ENCODE assay signal across 17 cellular contexts in the genomic region with DNA sequence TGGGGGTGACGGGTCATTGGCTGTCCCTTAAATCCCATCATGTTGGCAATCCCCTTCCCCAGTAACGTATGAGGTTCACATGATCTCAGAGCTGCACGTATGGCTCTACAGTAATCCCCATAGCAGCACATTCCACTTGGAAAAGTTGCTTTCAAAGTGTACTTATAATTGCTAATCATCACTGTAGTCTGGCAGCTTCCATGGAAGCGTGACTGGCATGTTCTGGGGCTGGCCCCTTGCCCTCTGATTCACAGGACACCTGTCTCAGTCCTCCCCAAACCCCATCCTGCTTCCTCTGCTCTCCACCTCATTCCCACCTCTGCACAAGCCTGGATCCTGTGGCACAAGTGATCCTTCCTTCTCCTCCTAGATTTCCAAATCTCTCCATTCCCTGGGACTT.
A peak's percentile ranks its signal among the peaks of the same experiment; 100 is the strongest.
DNase-seq lines count a peak whose midpoint lies in the region; ATAC-seq and TF ChIP-seq lines count a peak whose summit lies in the region.
"Had no signal": no experiment of that assay in that cellular context is flagged by ENCODE, and none has a peak within 500 bp of the region (broad histone marks: within the 10 kb centered on the region; RNA-seq: fewer than 3 reads in every experiment).

No MANE protein-coding gene starts in this region.

- H3K9me2 ChIP-seq in GM23338 (ENCODE audit: insufficient read depth) = no peaks in the 10 kb centered on the region

- H3K4me3 Mint-ChIP-seq in GM23338 = no peak overlapping the region
- H3K4me3 Mint-ChIP-seq in nephron = no peak overlapping the region
- H3K4me3 Mint-ChIP-seq: B cell had no signal

- H3K4me3 ChIP-seq in GM23338 (no peak overlapping the region), epithelial cell of proximal tubule (ENCODE audit: low read depth, low read length) (peak overlapping the region; percentile 58), upper lobe of left lung (no peak overlapping the region)

- no peaks in the 10 kb centered on the region for H3K36me3 ChIP-seq in GM23338 (ENCODE audit: insufficient read depth)
- H3K36me3 ChIP-seq in upper lobe of left lung = no peaks in the 10 kb centered on the region

- no peaks in the 10 kb centered on the region for H3F3A ChIP-seq in GM23338 (replicated peaks; ENCODE audit: low read depth)

- 87 to 91% methylated on average over 4 of the region's 4 CpGs for WGBS in upper lobe of left lung, 2 donors

- no peak for DNase-seq in GM23338 (ENCODE audit: low spot score)
- no peak for DNase-seq in epithelial cell of proximal tubule (ENCODE audit: low read depth)
- DNase-seq in upper lobe of left lung = no peak
- no peak for DNase-seq in medulla oblongata (ENCODE audit: extremely low spot score)
- DNase-seq in DMS79 (lab: John Stamatoyannopoulos, UW) = no peak
- DNase-seq: ACHN; CD8-positive, alpha-beta memory T cell; H7; Karpas-422; MM.1S; NCI-H1105; NCI-H1694 treated with DMSO at 0.1 percent for 48 hours; NCI-H82 had no signal

- H3K27me3 Mint-ChIP-seq in GM23338 (ENCODE audit: insufficient read depth, low read depth, poor library complexity) = peaks cover 9% of the 10 kb centered on the region
- H3K27me3 Mint-ChIP-seq in nephron (ENCODE audit: low read depth) = no peaks in the 10 kb centered on the region

- no peak overlapping the region for H3K4me2 ChIP-seq in GM23338

- no peak for ATAC-seq in GM23338
- no peak for ATAC-seq in upper lobe of left lung (ENCODE audit: low FRiP score in 2 of 2)
- ATAC-seq in GM19463 (IDR thresholded peaks at IDR 0.05; ENCODE audit: unreplicated experiment) = no peak
- ATAC-seq: Right ventricle myocardium inferior had no signal

- peak overlapping the region; percentile 81; the same call in 1 of the 2 replicates for H2AFZ ChIP-seq in GM23338

- peaks cover 14% of the 10 kb centered on the region; the same call in 1 of the 2 replicates for H3K4me1 ChIP-seq in GM23338 (ENCODE audit: insufficient read depth)
- H3K4me1 ChIP-seq in upper lobe of left lung = peaks cover 23 to 31% (median 26%) of the 10 kb centered on the region in 4 donors

- H3K27ac ChIP-seq in GM23338 (ENCODE audit: low read depth) = no peak overlapping the region
- peak overlapping the region; percentile 68 to 83 (median 76) for H3K27ac ChIP-seq in upper lobe of left lung

- H3K27me3 ChIP-seq in GM23338 (ENCODE audit: insufficient read depth) = no peaks in the 10 kb centered on the region
- no peaks in the 10 kb centered on the region for H3K27me3 ChIP-seq in upper lobe of left lung

- no peaks in the 10 kb centered on the region for H3K9me3 Mint-ChIP-seq in GM23338
- H3K9me3 Mint-ChIP-seq in nephron = no peaks in the 10 kb centered on the region

- H3K9me3 ChIP-seq in upper lobe of left lung = no peaks in the 10 kb centered on the region

- H3K27ac Mint-ChIP-seq in GM23338 = no peak overlapping the region
- peak overlapping the region in 2 of 3 experiments; percentile 43 to 76 for H3K27ac Mint-ChIP-seq in nephron
- H3K27ac Mint-ChIP-seq: B cell had no signal

- TF ChIP-seq EP300 in upper lobe of left lung (IDR thresholded peaks at IDR 0.05) = no peak

- H3K4me1 Mint-ChIP-seq in GM23338 (peaks cover 38% of the 10 kb centered on the region), nephron (peaks cover 41% of the 10 kb centered on the region)

- H4K20me1 ChIP-seq in GM23338 (replicated peaks; ENCODE audit: insufficient read depth) = no peaks in the 10 kb centered on the region

- no peak for TF ChIP-seq POLR2A in upper lobe of left lung (IDR thresholded peaks at IDR 0.05)

- H3K36me3 Mint-ChIP-seq in GM23338 (ENCODE audit: low read depth) (no peaks in the 10 kb centered on the region), nephron (ENCODE audit: low read depth) (no peaks in the 10 kb centered on the region)
- H3K36me3 Mint-ChIP-seq: CD8-positive, alpha-beta memory T cell had no signal

- TF ChIP-seq CTCF in GM23338 (conservative IDR thresholded peaks at IDR 0.05; ENCODE audit: low read depth in 2 of 2) (no peak), epithelial cell of proximal tubule (conservative IDR thresholded peaks at IDR 0.05; ENCODE audit: low read depth, low read length) (no peak), nephron (IDR thresholded peaks at IDR 0.05; ENCODE audit: unreplicated experiment in 3 of 3) (no peak), upper lobe of left lung (IDR thresholded peaks at IDR 0.05) (no peak)

- H3K79me2 ChIP-seq in GM23338 (replicated peaks; ENCODE audit: insufficient read depth) = no peaks in the 10 kb centered on the region

TF ChIP-seq in GM23338, 12 proteins besides CTCF, POLR2A, EP300 and RAD21:
- TF ChIP-seq, protein P1, sequence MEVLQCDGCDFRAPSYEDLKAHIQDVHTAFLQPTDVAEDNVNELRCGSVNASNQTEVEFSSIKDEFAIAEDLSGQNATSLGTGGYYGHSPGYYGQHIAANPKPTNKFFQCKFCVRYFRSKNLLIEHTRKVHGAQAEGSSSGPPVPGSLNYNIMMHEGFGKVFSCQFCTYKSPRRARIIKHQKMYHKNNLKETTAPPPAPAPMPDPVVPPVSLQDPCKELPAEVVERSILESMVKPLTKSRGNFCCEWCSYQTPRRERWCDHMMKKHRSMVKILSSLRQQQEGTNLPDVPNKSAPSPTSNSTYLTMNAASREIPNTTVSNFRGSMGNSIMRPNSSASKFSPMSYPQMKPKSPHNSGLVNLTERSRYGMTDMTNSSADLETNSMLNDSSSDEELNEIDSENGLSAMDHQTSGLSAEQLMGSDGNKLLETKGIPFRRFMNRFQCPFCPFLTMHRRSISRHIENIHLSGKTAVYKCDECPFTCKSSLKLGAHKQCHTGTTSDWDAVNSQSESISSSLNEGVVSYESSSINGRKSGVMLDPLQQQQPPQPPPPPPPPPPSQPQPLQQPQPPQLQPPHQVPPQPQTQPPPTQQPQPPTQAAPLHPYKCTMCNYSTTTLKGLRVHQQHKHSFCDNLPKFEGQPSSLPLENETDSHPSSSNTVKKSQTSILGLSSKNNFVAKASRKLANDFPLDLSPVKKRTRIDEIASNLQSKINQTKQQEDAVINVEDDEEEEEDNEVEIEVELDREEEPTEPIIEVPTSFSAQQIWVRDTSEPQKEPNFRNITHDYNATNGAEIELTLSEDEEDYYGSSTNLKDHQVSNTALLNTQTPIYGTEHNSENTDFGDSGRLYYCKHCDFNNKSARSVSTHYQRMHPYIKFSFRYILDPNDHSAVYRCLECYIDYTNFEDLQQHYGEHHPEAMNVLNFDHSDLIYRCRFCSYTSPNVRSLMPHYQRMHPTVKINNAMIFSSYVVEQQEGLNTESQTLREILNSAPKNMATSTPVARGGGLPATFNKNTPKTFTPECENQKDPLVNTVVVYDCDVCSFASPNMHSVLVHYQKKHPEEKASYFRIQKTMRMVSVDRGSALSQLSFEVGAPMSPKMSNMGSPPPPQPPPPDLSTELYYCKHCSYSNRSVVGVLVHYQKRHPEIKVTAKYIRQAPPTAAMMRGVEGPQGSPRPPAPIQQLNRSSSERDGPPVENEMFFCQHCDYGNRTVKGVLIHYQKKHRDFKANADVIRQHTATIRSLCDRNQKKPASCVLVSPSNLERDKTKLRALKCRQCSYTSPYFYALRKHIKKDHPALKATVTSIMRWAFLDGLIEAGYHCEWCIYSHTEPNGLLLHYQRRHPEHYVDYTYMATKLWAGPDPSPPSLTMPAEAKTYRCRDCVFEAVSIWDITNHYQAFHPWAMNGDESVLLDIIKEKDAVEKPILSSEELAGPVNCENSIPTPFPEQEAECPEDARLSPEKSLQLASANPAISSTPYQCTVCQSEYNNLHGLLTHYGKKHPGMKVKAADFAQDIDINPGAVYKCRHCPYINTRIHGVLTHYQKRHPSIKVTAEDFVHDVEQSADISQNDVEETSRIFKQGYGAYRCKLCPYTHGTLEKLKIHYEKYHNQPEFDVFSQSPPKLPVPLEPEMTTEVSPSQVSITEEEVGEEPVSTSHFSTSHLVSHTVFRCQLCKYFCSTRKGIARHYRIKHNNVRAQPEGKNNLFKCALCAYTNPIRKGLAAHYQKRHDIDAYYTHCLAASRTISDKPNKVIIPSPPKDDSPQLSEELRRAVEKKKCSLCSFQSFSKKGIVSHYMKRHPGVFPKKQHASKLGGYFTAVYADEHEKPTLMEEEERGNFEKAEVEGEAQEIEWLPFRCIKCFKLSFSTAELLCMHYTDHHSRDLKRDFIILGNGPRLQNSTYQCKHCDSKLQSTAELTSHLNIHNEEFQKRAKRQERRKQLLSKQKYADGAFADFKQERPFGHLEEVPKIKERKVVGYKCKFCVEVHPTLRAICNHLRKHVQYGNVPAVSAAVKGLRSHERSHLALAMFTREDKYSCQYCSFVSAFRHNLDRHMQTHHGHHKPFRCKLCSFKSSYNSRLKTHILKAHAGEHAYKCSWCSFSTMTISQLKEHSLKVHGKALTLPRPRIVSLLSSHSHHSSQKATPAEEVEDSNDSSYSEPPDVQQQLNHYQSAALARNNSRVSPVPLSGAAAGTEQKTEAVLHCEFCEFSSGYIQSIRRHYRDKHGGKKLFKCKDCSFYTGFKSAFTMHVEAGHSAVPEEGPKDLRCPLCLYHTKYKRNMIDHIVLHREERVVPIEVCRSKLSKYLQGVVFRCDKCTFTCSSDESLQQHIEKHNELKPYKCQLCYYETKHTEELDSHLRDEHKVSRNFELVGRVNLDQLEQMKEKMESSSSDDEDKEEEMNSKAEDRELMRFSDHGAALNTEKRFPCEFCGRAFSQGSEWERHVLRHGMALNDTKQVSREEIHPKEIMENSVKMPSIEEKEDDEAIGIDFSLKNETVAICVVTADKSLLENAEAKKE (CRISPR knock-in tag; IDR thresholded peaks at IDR 0.05) = no peak
- TF ChIP-seq NANOG (IDR thresholded peaks at IDR 0.05; ENCODE audit: borderline replicate concordance) (no peak), STAT1 (IDR thresholded peaks at IDR 0.05; ENCODE audit: unreplicated experiment) (no peak), CREB1 (CRISPR knock-in tag; IDR thresholded peaks at IDR 0.05; ENCODE audit: low read depth) (no peak), EZH2phosphoT487 (IDR thresholded peaks at IDR 0.05; ENCODE audit: unreplicated experiment) (no peak), POLR2AphosphoS5 (IDR thresholded peaks at IDR 0.05; ENCODE audit: low read depth) (no peak), ZNF331 (CRISPR knock-in tag; IDR thresholded peaks at IDR 0.05; ENCODE audit: low read depth) (no peak), JUNB (IDR thresholded peaks at IDR 0.05; ENCODE audit: unreplicated experiment) (no peak)
- TF ChIP-seq, protein P2, sequence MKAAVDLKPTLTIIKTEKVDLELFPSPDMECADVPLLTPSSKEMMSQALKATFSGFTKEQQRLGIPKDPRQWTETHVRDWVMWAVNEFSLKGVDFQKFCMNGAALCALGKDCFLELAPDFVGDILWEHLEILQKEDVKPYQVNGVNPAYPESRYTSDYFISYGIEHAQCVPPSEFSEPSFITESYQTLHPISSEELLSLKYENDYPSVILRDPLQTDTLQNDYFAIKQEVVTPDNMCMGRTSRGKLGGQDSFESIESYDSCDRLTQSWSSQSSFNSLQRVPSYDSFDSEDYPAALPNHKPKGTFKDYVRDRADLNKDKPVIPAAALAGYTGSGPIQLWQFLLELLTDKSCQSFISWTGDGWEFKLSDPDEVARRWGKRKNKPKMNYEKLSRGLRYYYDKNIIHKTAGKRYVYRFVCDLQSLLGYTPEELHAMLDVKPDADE (IDR thresholded peaks at IDR 0.05) = no peak
TF ChIP-seq in GM23338: peak in this region for 0.
